ENCODE assay signal across 9 cellular contexts in the genomic region with DNA sequence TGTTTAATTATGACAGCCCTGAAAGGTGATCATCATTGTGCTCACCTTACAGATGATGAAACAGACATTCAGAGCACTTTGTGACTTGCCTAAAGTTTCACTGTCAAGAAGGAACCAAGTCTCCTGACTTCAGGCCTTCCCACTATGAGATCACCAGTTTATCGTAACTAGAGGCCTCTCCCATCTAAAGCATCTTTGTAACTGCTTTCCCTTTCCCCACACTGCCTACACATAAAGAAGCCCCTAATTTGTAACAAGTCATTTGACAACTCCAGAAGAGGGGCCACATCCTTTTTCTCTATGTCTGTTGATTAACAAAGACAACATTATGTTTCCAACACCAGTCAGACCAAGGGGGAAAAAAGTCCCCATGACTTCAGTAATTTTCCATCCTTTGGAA. TPM values are rescaled to one million over a fixed set of nuclear protein-coding genes. Genes with fewer than 3 reads are reported as not detected.
DNase-seq lines count a peak whose midpoint lies in the region; ATAC-seq and TF ChIP-seq lines count a peak whose summit lies in the region.
"Had no signal": no experiment of that assay in that cellular context is flagged by ENCODE, and none has a peak within 500 bp of the region (broad histone marks: within the 10 kb centered on the region; RNA-seq: fewer than 3 reads in every experiment).

No MANE protein-coding gene starts in this region.

- DNase-seq in heart left ventricle (no peak), Right ventricle myocardium inferior (ENCODE audit: missing footprints) (no peak), Karpas-422 (peak; percentile 73), transverse colon (no peak), Calu3 (no peak), GM19238 (ENCODE audit: insufficient read length, low spot score) (no peak), amniotic stem cell (lab: John Stamatoyannopoulos, UW) (no peak)
- DNase-seq in effector memory CD8-positive, alpha-beta T cell = no peak
- DNase-seq: DMS79 had no signal

- H3K36me3 Mint-ChIP-seq in effector memory CD8-positive, alpha-beta T cell (ENCODE audit: insufficient read depth) = no peaks in the 10 kb centered on the region
- H3K36me3 Mint-ChIP-seq in Calu3 (ENCODE audit: insufficient read depth, unreplicated experiment) = no peaks in the 10 kb centered on the region

- TF ChIP-seq CTCF in heart left ventricle (IDR thresholded peaks at IDR 0.05) (no peak), transverse colon (IDR thresholded peaks at IDR 0.05) (no peak), Calu3 (IDR thresholded peaks at IDR 0.05; ENCODE audit: unreplicated experiment) (no peak)

- CTCF ChIA-PET in Calu3 (lab: Charles Lee) = no interaction called here

- peak overlapping the region; percentile 70 for H3K9ac ChIP-seq in Karpas-422 (ENCODE audit: low read length)

- TF ChIP-seq EP300 in transverse colon (IDR thresholded peaks at IDR 0.05; ENCODE audit: low read depth) = no peak

- no peaks in the 10 kb centered on the region for H3K9me2 ChIP-seq in Karpas-422 (replicated peaks; ENCODE audit: insufficient read depth, low read length)

- peaks cover 0 to 1% of the 10 kb centered on the region in 2 donors for H3K9me3 Mint-ChIP-seq in effector memory CD8-positive, alpha-beta T cell
- no peaks in the 10 kb centered on the region for H3K9me3 Mint-ChIP-seq in Calu3 (ENCODE audit: low read depth, unreplicated experiment)

- peak overlapping the region; percentile 95 to 99 for H3K27ac Mint-ChIP-seq in effector memory CD8-positive, alpha-beta T cell
- no peak overlapping the region for H3K27ac Mint-ChIP-seq in Calu3 (ENCODE audit: unreplicated experiment)

- H3K4me3 ChIP-seq in heart left ventricle = peak overlapping the region in 7 of 12 donors; percentile 13 to 53 (median 37)
- H3K4me3 ChIP-seq in Karpas-422 (ENCODE audit: low read length) = peak overlapping the region; percentile 77
- peak overlapping the region in 3 of 4 donors; percentile 6 to 39 (median 11) for H3K4me3 ChIP-seq in transverse colon

- H3K4me3 Mint-ChIP-seq in effector memory CD8-positive, alpha-beta T cell = peak overlapping the region; percentile 93 to 96
- no peak overlapping the region for H3K4me3 Mint-ChIP-seq in Calu3 (ENCODE audit: low read depth, unreplicated experiment)

- H3K27me3 Mint-ChIP-seq in effector memory CD8-positive, alpha-beta T cell = no peaks in the 10 kb centered on the region
- no peaks in the 10 kb centered on the region for H3K27me3 Mint-ChIP-seq in Calu3 (ENCODE audit: unreplicated experiment)

- no TSS peak for BruUV-seq in Calu3 (replicated peaks; lab: Mats Ljungman, UMichigan)

- H3K9me3 ChIP-seq in heart left ventricle (no peaks in the 10 kb centered on the region), Karpas-422 (ENCODE audit: low read length) (no peaks in the 10 kb centered on the region), transverse colon (no peaks in the 10 kb centered on the region)

- TF ChIP-seq POLR2A in heart left ventricle (IDR thresholded peaks at IDR 0.05) = no peak
- TF ChIP-seq POLR2A in transverse colon (IDR thresholded peaks at IDR 0.05) = peak; percentile 19

- H2AFZ ChIP-seq in Karpas-422 (ENCODE audit: low read length) = no peak overlapping the region

- H3K4me1 ChIP-seq in heart left ventricle = peaks cover 0 to 53% (median 5%) of the 10 kb centered on the region in 12 donors
- H3K4me1 ChIP-seq in Karpas-422 (ENCODE audit: low read length) = peaks cover 63% of the 10 kb centered on the region
- H3K4me1 ChIP-seq in transverse colon = peaks cover 0 to 5% (median 0%) of the 10 kb centered on the region in 4 donors

- peaks cover 45% of the 10 kb centered on the region for H3K79me2 ChIP-seq in Karpas-422 (ENCODE audit: low read length)

- in situ Hi-C loops in transverse colon (cut with MboI; ENCODE audit: low pct_ligation_motif_present in 1 of 4, low pct_unique_long_range_greater_than_20kb in 1 of 4, low sequenced_read_pairs in 3 of 4) = no loop called here

- peaks cover 42 to 48% of the 10 kb centered on the region in 2 donors for H3K4me1 Mint-ChIP-seq in effector memory CD8-positive, alpha-beta T cell (ENCODE audit: low read depth in 2 of 2)
- peaks cover 9% of the 10 kb centered on the region for H3K4me1 Mint-ChIP-seq in Calu3 (ENCODE audit: low read depth, unreplicated experiment)

- ATAC-seq in heart left ventricle (peak in 2 of 4 donors; percentile 39 to 51), Right ventricle myocardium inferior (no peak)
- ATAC-seq in effector memory CD8-positive, alpha-beta T cell (replicated peaks) = no peak

- 43 to 54% (median 48%) methylated on average over 1 of the region's 1 CpG for WGBS in heart left ventricle, 4 donors
- WGBS in transverse colon (ENCODE audit: low coverage in 1 of 2), 2 donors = 50 to 61% methylated on average over 1 of the region's 1 CpG

- intact Hi-C loops in heart left ventricle (cut with DNase I) = loop anchor here in 1 of 10 donors (10.0 kb wide), 1 partner anchor 80 kb away; no protein-coding TSS in a partner anchor
- intact Hi-C loops in Right ventricle myocardium inferior (cut with DNase I) = no loop called here
- intact Hi-C loops in transverse colon (cut with DNase I; ENCODE audit: low total_unique reads) = no loop called here
- intact Hi-C loops in Calu3 (cut with micrococcal nuclease; ENCODE audit: unreplicated experiment) = no loop called here

- H3K36me3 ChIP-seq in heart left ventricle (no peaks in the 10 kb centered on the region), Karpas-422 (ENCODE audit: insufficient read depth, low read length) (no peaks in the 10 kb centered on the region), transverse colon (no peaks in the 10 kb centered on the region)

- H3K27me3 ChIP-seq in heart left ventricle (no peaks in the 10 kb centered on the region), Karpas-422 (ENCODE audit: low read length) (no peaks in the 10 kb centered on the region), transverse colon (no peaks in the 10 kb centered on the region)

- no peaks in the 10 kb centered on the region for H4K20me1 ChIP-seq in Karpas-422 (ENCODE audit: insufficient read depth, low read depth, low read length)

- H3K4me2 ChIP-seq in Karpas-422 (ENCODE audit: low read depth, low read length, poor library complexity, severe bottlenecking) = peak overlapping the region; percentile 89

- H3K27ac ChIP-seq in heart left ventricle = peak overlapping the region in 10 of 12 donors; percentile 61 to 88 (median 74)
- H3K27ac ChIP-seq in Karpas-422 (ENCODE audit: low read length) = peak overlapping the region; percentile 88
- peak overlapping the region; percentile 58 to 75 (median 64) for H3K27ac ChIP-seq in transverse colon

RNA-seq across cellular contexts. Expression of a gene that starts 1.1 kb away (rescaled TPM):
- total RNA-seq in heart left ventricle (1 to 10 TPM in 5 of 9 donors, under 1 TPM in 4; 0.67 to 8.1 (median 1.1) TPM), Right ventricle myocardium inferior (0.97 TPM), transverse colon (10 to 100 TPM in 1 of 4 donors, 1 to 10 TPM in 2, under 1 TPM in 1; 0.60 to 17.0 (median 2.7) TPM), Calu3 (2022) (not detected in 2 replicates)
- polyA plus RNA-seq in heart left ventricle = under 1 TPM; 0.46 to 0.82 TPM
- 41.1 and 50.9 TPM in 2 replicates for total RNA-seq in Karpas-422 (2014; rRNA removed; shearing (Covaris generic); ENCODE audit: low replicate concordance)

Comparison
In these comparisons a context has a peak if more than half of its experiments do, and no peak if none do; other contexts are left out.
1. H3K4me3 ChIP-seq: peak in every context shown above with its lines; median percentile 77 in Karpas-422; 37 in heart left ventricle; 11 in transverse colon.